1 cellular context compared by ENCODE assay signal in the genomic region with DNA sequence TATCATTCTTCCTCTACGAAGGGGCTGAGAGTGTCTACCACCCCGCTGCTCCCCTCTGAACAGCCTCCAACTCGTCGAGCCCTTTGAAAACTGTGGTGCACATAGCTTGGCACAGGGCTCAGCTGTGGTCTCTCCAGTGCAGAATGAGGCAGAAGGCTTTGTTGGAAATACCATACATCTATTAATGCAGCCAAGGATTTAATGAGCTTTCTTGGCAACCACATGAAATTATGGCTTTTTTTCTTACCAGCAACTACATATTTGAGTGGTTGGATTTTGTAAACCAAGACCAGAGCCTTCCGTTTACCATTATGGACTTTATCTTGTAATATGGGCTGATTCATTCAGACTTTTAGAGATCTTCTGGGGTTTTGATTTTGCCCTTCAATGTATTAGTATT.
TF ChIP-seq lines count a peak whose summit lies in the region.

No MANE protein-coding gene starts in this region.

TF ChIP-seq in HepG2, 621 proteins besides CTCF, POLR2A, EP300 and RAD21 (continued from another document):
- TF ChIP-seq, protein P1, sequence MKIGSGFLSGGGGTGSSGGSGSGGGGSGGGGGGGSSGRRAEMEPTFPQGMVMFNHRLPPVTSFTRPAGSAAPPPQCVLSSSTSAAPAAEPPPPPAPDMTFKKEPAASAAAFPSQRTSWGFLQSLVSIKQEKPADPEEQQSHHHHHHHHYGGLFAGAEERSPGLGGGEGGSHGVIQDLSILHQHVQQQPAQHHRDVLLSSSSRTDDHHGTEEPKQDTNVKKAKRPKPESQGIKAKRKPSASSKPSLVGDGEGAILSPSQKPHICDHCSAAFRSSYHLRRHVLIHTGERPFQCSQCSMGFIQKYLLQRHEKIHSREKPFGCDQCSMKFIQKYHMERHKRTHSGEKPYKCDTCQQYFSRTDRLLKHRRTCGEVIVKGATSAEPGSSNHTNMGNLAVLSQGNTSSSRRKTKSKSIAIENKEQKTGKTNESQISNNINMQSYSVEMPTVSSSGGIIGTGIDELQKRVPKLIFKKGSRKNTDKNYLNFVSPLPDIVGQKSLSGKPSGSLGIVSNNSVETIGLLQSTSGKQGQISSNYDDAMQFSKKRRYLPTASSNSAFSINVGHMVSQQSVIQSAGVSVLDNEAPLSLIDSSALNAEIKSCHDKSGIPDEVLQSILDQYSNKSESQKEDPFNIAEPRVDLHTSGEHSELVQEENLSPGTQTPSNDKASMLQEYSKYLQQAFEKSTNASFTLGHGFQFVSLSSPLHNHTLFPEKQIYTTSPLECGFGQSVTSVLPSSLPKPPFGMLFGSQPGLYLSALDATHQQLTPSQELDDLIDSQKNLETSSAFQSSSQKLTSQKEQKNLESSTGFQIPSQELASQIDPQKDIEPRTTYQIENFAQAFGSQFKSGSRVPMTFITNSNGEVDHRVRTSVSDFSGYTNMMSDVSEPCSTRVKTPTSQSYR (CRISPR knock-in tag; IDR thresholded peaks at IDR 0.05; ENCODE audit: borderline replicate concordance): no peak
- TF ChIP-seq ZNF883 (CRISPR knock-in tag; IDR thresholded peaks at IDR 0.05; ENCODE audit: not compliant biosample characterization): no peak
- TF ChIP-seq ZNF335 (CRISPR knock-in tag; IDR thresholded peaks at IDR 0.05): 0 out of 2 replicates have a peak, but pooled peaks have one; percentile 1
- TF ChIP-seq, protein P2, sequence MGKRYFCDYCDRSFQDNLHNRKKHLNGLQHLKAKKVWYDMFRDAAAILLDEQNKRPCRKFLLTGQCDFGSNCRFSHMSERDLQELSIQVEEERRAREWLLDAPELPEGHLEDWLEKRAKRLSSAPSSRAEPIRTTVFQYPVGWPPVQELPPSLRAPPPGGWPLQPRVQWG (CRISPR knock-in tag; IDR thresholded peaks at IDR 0.05; ENCODE audit: borderline replicate concordance, low read depth): no peak
